37 cellular contexts compared by ENCODE assay signal in genomic region chr19:56873493-56873892, GRCh38. TPM values are rescaled to one million over a fixed set of nuclear protein-coding genes. Genes with fewer than 3 reads are reported as not detected.
"Had no signal": no experiment of that assay in that cellular context is flagged by ENCODE, and none has a peak within 500 bp of the region (broad histone marks: within the 10 kb centered on the region; RNA-seq: fewer than 3 reads in every experiment).

No MANE protein-coding gene starts in this region.

- H3K4me3 Mint-ChIP-seq: activated CD4-positive, alpha-beta memory T cell treated with anti-CD3 and anti-CD28 coated beads for 36 hours; activated CD4-positive, alpha-beta T cell treated with anti-CD3 and anti-CD28 coated beads for 36 hours; activated CD4-positive, alpha-beta T cell treated with anti-CD3 and anti-CD28 coated beads, Interleukin-2, amount 10 ng/mL, durations not matched to agents 24 days and 14 days; activated CD8-positive, alpha-beta memory T cell treated with anti-CD3 and anti-CD28 coated beads, Interleukin-2, amount 10 ng/mL, durations not matched to agents 7 days and 5 days; activated CD8-positive, alpha-beta T cell treated with anti-CD3 and anti-CD28 coated beads, Interleukin-2, amount 10 ng/mL, durations not matched to agents 7 days and 5 days; activated naive CD4-positive, alpha-beta T cell treated with anti-CD3 and anti-CD28 coated beads for 36 hours; activated naive CD4-positive, alpha-beta T cell treated with anti-CD3 and anti-CD28 coated beads, Interleukin-2, amount 50 U/mL, for 24 hours; activated naive CD8-positive, alpha-beta T cell treated with anti-CD3 and anti-CD28 coated beads for 36 hours; activated naive CD8-positive, alpha-beta T cell treated with anti-CD3 and anti-CD28 coated beads, Interleukin-2, amount 50 U/mL, for 24 hours; activated T-helper 1 cell treated with anti-CD3 and anti-CD28 coated beads, Interleukin-12 subunit alpha, Interleukin-12 subunit beta, Interleukin-2, Interleukin-4 antibody, amounts not matched to agents 30 ng/mL and 10 ng/mL and 1 ng/mL, durations not matched to agents 14 hours and 24 hours and 36 hours had no signal

- ATAC-seq: activated CD4-positive, alpha-beta T cell treated with anti-CD3 and anti-CD28 coated beads for 36 hours; activated CD8-positive, alpha-beta memory T cell treated with anti-CD3 and anti-CD28 coated beads, Interleukin-2, amount 10 ng/mL, durations not matched to agents 7 days and 5 days; activated CD8-positive, alpha-beta T cell treated with anti-CD3 and anti-CD28 coated beads, Interleukin-2, amount 10 ng/mL, durations not matched to agents 7 days and 5 days; activated naive CD8-positive, alpha-beta T cell treated with anti-CD3 and anti-CD28 coated beads, Interleukin-2, amount 50 U/mL, for 24 hours; body of pancreas; esophagus mucosa; foreskin keratinocyte; gastrocnemius medialis; heart left ventricle had no signal

- DNase-seq: activated CD4-positive, alpha-beta memory T cell treated with anti-CD3 and anti-CD28 coated beads for 36 hours; activated CD4-positive, alpha-beta T cell treated with anti-CD3 and anti-CD28 coated beads for 36 hours; activated CD4-positive, alpha-beta T cell treated with anti-CD3 and anti-CD28 coated beads, Interleukin-2, amount 10 ng/mL, durations not matched to agents 24 days and 14 days; activated CD4-positive, CD25-positive, alpha-beta regulatory T cell; activated CD4-positive, CD25-positive, alpha-beta regulatory T cell treated with anti-CD3 and anti-CD28 coated beads, Interleukin-2, amount 50 U/mL, for 72 hours; activated CD8-positive, alpha-beta memory T cell treated with anti-CD3 and anti-CD28 coated beads, Interleukin-2, amount 10 ng/mL, durations not matched to agents 7 days and 5 days; activated CD8-positive, alpha-beta memory T cell treated with anti-CD3 and anti-CD28 coated beads, Interleukin-2, amount 50 U/mL, for 4 hours; activated CD8-positive, alpha-beta T cell treated with anti-CD3 and anti-CD28 coated beads, Interleukin-2, amount 10 ng/mL, durations not matched to agents 7 days and 5 days; activated effector memory CD4-positive, alpha-beta T cell treated with anti-CD3 and anti-CD28 coated beads, Interleukin-2, amount 50 U/mL, for 16 hours; activated naive CD4-positive, alpha-beta T cell treated with anti-CD3 and anti-CD28 coated beads for 36 hours; activated naive CD8-positive, alpha-beta T cell treated with anti-CD3 and anti-CD28 coated beads for 36 hours; activated naive CD8-positive, alpha-beta T cell treated with anti-CD3 and anti-CD28 coated beads, Interleukin-2, amount 50 U/mL, for 24 hours; activated T-cell treated with anti-CD3 and anti-CD28 coated beads, Interleukin-2, amount 50 U/mL, for 1 hour; activated T-cell treated with anti-CD3 and anti-CD28 coated beads, Interleukin-2, amount 50 U/mL, for 48 hours; adrenal gland; amygdala; aorta; body of pancreas; central memory CD4-positive, alpha-beta T cell; cerebellar nuclear complex; colonic mucosa; effector CD8-positive, alpha-beta T cell; foreskin keratinocyte; gastrocnemius medialis; glutamatergic neuron; heart left ventricle; T-helper 2 cell had no signal

- H3K36me3 ChIP-seq: adrenal gland, cardiac muscle cell, colonic mucosa, gastrocnemius medialis, heart left ventricle had no signal

- H3K27me3 ChIP-seq: adrenal gland, body of pancreas, cardiac muscle cell, colonic mucosa, foreskin keratinocyte, gastrocnemius medialis, heart left ventricle had no signal

- H3K4me1 Mint-ChIP-seq: activated CD4-positive, alpha-beta T cell treated with anti-CD3 and anti-CD28 coated beads for 36 hours; activated CD4-positive, alpha-beta T cell treated with anti-CD3 and anti-CD28 coated beads, Interleukin-2, amount 10 ng/mL, durations not matched to agents 24 days and 14 days; activated CD8-positive, alpha-beta memory T cell treated with anti-CD3 and anti-CD28 coated beads, Interleukin-2, amount 10 ng/mL, durations not matched to agents 7 days and 5 days; activated naive CD4-positive, alpha-beta T cell treated with anti-CD3 and anti-CD28 coated beads, Interleukin-2, amount 50 U/mL, for 24 hours; activated naive CD8-positive, alpha-beta T cell treated with anti-CD3 and anti-CD28 coated beads for 36 hours; activated naive CD8-positive, alpha-beta T cell treated with anti-CD3 and anti-CD28 coated beads, Interleukin-2, amount 50 U/mL, for 24 hours had no signal

- H3K27ac ChIP-seq: adrenal gland, body of pancreas, cardiac muscle cell, colonic mucosa, foreskin keratinocyte, gastrocnemius medialis, heart left ventricle had no signal

- H3K4me1 ChIP-seq: adrenal gland, body of pancreas, colonic mucosa, foreskin keratinocyte, gastrocnemius medialis, heart left ventricle had no signal

- H3K4me3 ChIP-seq: adrenal gland, body of pancreas, cardiac muscle cell, colonic mucosa, gastrocnemius medialis, heart left ventricle had no signal

- FAIRE-seq: endometrium had no signal

- H3K9me3 ChIP-seq: adrenal gland, colonic mucosa, gastrocnemius medialis had no signal

- H3K27ac Mint-ChIP-seq: activated CD4-positive, alpha-beta memory T cell treated with anti-CD3 and anti-CD28 coated beads for 36 hours; activated CD4-positive, alpha-beta T cell treated with anti-CD3 and anti-CD28 coated beads for 36 hours; activated CD4-positive, alpha-beta T cell treated with anti-CD3 and anti-CD28 coated beads, Interleukin-2, amount 10 ng/mL, durations not matched to agents 24 days and 14 days; activated CD8-positive, alpha-beta memory T cell treated with anti-CD3 and anti-CD28 coated beads, Interleukin-2, amount 10 ng/mL, durations not matched to agents 7 days and 5 days; activated CD8-positive, alpha-beta T cell treated with anti-CD3 and anti-CD28 coated beads, Interleukin-2, amount 10 ng/mL, durations not matched to agents 7 days and 5 days; activated naive CD4-positive, alpha-beta T cell treated with anti-CD3 and anti-CD28 coated beads for 36 hours; activated naive CD4-positive, alpha-beta T cell treated with anti-CD3 and anti-CD28 coated beads, Interleukin-2, amount 50 U/mL, for 24 hours; activated naive CD8-positive, alpha-beta T cell treated with anti-CD3 and anti-CD28 coated beads for 36 hours; activated naive CD8-positive, alpha-beta T cell treated with anti-CD3 and anti-CD28 coated beads, Interleukin-2, amount 50 U/mL, for 24 hours; activated T-helper 1 cell treated with anti-CD3 and anti-CD28 coated beads, Interleukin-12 subunit alpha, Interleukin-12 subunit beta, Interleukin-2, Interleukin-4 antibody, amounts not matched to agents 30 ng/mL and 10 ng/mL and 1 ng/mL, durations not matched to agents 14 hours and 24 hours and 36 hours; activated T-helper 2 cell treated with anti-CD3 and anti-CD28 coated beads, Interferon-gamma antibody, Interleukin-2, Interleukin-4, amounts not matched to agents 10 μg/mL and 5 μg/mL and 100 μg/mL, durations not matched to agents 14 hours and 24 hours and 36 hours had no signal

- H3K27me3 Mint-ChIP-seq: activated CD4-positive, alpha-beta memory T cell treated with anti-CD3 and anti-CD28 coated beads for 36 hours; activated CD4-positive, alpha-beta T cell treated with anti-CD3 and anti-CD28 coated beads for 36 hours; activated CD4-positive, alpha-beta T cell treated with anti-CD3 and anti-CD28 coated beads, Interleukin-2, amount 10 ng/mL, durations not matched to agents 24 days and 14 days; activated CD8-positive, alpha-beta memory T cell treated with anti-CD3 and anti-CD28 coated beads, Interleukin-2, amount 10 ng/mL, durations not matched to agents 7 days and 5 days; activated naive CD8-positive, alpha-beta T cell treated with anti-CD3 and anti-CD28 coated beads for 36 hours; activated naive CD8-positive, alpha-beta T cell treated with anti-CD3 and anti-CD28 coated beads, Interleukin-2, amount 50 U/mL, for 24 hours had no signal

RNA-seq across cellular contexts. Expression of gene PEG3, which starts 33.0 kb away (rescaled TPM):
- total RNA-seq: activated CD4-positive, alpha-beta memory T cell treated with anti-CD3 and anti-CD28 coated beads for 36 hours; activated CD4-positive, alpha-beta T cell treated with anti-CD3 and anti-CD28 coated beads for 36 hours; activated CD4-positive, alpha-beta T cell treated with anti-CD3 and anti-CD28 coated beads, Interleukin-2, amount 10 ng/mL, durations not matched to agents 24 days and 14 days; activated CD8-positive, alpha-beta memory T cell treated with anti-CD3 and anti-CD28 coated beads for 36 hours; activated CD8-positive, alpha-beta memory T cell treated with anti-CD3 and anti-CD28 coated beads, Interleukin-2, amount 10 ng/mL, durations not matched to agents 7 days and 5 days; activated naive CD4-positive, alpha-beta T cell treated with anti-CD3 and anti-CD28 coated beads for 36 hours; activated T-helper 1 cell treated with anti-CD3 and anti-CD28 coated beads, Interleukin-12 subunit alpha, Interleukin-12 subunit beta, Interleukin-2, Interleukin-4 antibody, amounts not matched to agents 30 ng/mL and 10 ng/mL and 1 ng/mL, durations not matched to agents 14 hours and 24 hours and 36 hours; activated T-helper 2 cell treated with anti-CD3 and anti-CD28 coated beads, Interferon-gamma antibody, Interleukin-2, Interleukin-4, amounts not matched to agents 10 μg/mL and 5 μg/mL and 100 μg/mL, durations not matched to agents 14 hours and 24 hours and 36 hours; cardiac muscle cell; T-helper 1 cell treated with Interleukin-12 subunit alpha and Interleukin-12 subunit beta and Interleukin-4 antibody, amounts not matched to agents 30 ng/mL and 1 ng/mL, for 36 hours had no signal
- polyA plus RNA-seq: cardiac muscle cell had no signal

RNA-seq across cellular contexts. Expression of gene ZIM2, which starts 33.0 kb away (rescaled TPM):
- total RNA-seq: activated CD4-positive, alpha-beta memory T cell treated with anti-CD3 and anti-CD28 coated beads for 36 hours; activated CD4-positive, alpha-beta T cell treated with anti-CD3 and anti-CD28 coated beads for 36 hours; activated CD4-positive, alpha-beta T cell treated with anti-CD3 and anti-CD28 coated beads, Interleukin-2, amount 10 ng/mL, durations not matched to agents 24 days and 14 days; activated CD8-positive, alpha-beta memory T cell treated with anti-CD3 and anti-CD28 coated beads for 36 hours; activated CD8-positive, alpha-beta memory T cell treated with anti-CD3 and anti-CD28 coated beads, Interleukin-2, amount 10 ng/mL, durations not matched to agents 7 days and 5 days; activated CD8-positive, alpha-beta T cell treated with anti-CD3 and anti-CD28 coated beads, Interleukin-2, amount 10 ng/mL, durations not matched to agents 7 days and 5 days; activated naive CD4-positive, alpha-beta T cell treated with anti-CD3 and anti-CD28 coated beads for 36 hours; activated naive CD8-positive, alpha-beta T cell treated with anti-CD3 and anti-CD28 coated beads for 36 hours; activated T-helper 1 cell treated with anti-CD3 and anti-CD28 coated beads, Interleukin-12 subunit alpha, Interleukin-12 subunit beta, Interleukin-2, Interleukin-4 antibody, amounts not matched to agents 30 ng/mL and 10 ng/mL and 1 ng/mL, durations not matched to agents 14 hours and 24 hours and 36 hours; activated T-helper 2 cell treated with anti-CD3 and anti-CD28 coated beads, Interferon-gamma antibody, Interleukin-2, Interleukin-4, amounts not matched to agents 10 μg/mL and 5 μg/mL and 100 μg/mL, durations not matched to agents 14 hours and 24 hours and 36 hours; cardiac muscle cell; colonic mucosa; dermis microvascular lymphatic vessel endothelial cell; epithelial cell of proximal tubule; esophagus mucosa; foreskin keratinocyte; T-helper 1 cell treated with Interleukin-12 subunit alpha and Interleukin-12 subunit beta and Interleukin-4 antibody, amounts not matched to agents 30 ng/mL and 1 ng/mL, for 36 hours had no signal
- polyA plus RNA-seq: aorta, cardiac muscle cell, foreskin keratinocyte had no signal
